ENCODE assay signal across 7 cellular contexts in the genomic region with DNA sequence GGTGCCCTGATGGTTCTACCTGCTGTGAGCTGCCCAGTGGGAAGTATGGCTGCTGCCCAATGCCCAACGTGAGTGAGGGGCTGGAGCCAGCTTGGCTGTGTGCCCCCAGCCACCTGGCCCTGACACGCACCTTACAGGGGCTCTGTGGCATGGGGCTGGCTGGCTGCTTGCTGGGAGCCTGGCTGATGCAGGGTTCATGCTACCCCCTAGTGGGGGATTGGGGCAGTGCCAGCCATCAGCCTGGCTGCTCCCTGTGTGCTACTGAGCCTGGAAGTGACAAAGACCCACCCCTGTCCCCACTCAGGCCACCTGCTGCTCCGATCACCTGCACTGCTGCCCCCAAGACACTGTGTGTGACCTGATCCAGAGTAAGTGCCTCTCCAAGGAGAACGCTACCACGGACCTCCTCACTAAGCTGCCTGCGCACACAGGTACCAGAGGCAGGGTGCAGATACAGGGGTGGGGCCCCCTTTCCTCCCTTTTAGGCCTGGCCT. TPM values are rescaled to one million over a fixed set of nuclear protein-coding genes. Genes with fewer than 3 reads are reported as not detected.
DNase-seq lines count a peak whose midpoint lies in the region; ATAC-seq and TF ChIP-seq lines count a peak whose summit lies in the region.

No MANE protein-coding gene starts in this region.

- H3K27ac ChIP-seq in MM.1S (ENCODE audit: low read length) (no peak overlapping the region), breast epithelium (no peak overlapping the region)

- no peak overlapping the region for H3K9ac ChIP-seq in MM.1S (ENCODE audit: low read length)

- no peak for TF ChIP-seq POLR2A in breast epithelium (IDR thresholded peaks at IDR 0.05)

- H3K9me3 Mint-ChIP-seq in WTC11: no peaks in the 10 kb centered on the region

- H3K36me3 Mint-ChIP-seq in WTC11: no peaks in the 10 kb centered on the region

- no peaks in the 10 kb centered on the region for H3K79me2 ChIP-seq in MM.1S (ENCODE audit: low read length)

- H2AFZ ChIP-seq in MM.1S (ENCODE audit: low read length): no peak overlapping the region

- ATAC-seq in WTC11 (peak; percentile 68), HG03354 (IDR thresholded peaks at IDR 0.05; ENCODE audit: poor library complexity, severe bottlenecking, unreplicated experiment) (no peak)

- H3K36me3 ChIP-seq in MM.1S (replicated peaks; ENCODE audit: insufficient read depth, low read length) (no peaks in the 10 kb centered on the region), breast epithelium (peaks cover 8% of the 10 kb centered on the region)

- H3K4me3 Mint-ChIP-seq in WTC11: no peak overlapping the region

- DNase-seq in GM03348 (ENCODE audit: low spot score): peak; percentile 82
- DNase-seq in MM.1S: peak; percentile 64
- peak; percentile 82 for DNase-seq in WTC11 (ENCODE audit: low spot score)
- no peak for DNase-seq in breast epithelium (ENCODE audit: low spot score in 2 of 2)
- DNase-seq in kidney glomerular epithelial cell (lab: John Stamatoyannopoulos, UW): peak; percentile 3
- DNase-seq in stimulated activated CD4-positive, alpha-beta T cell treated with anti-CD3 and anti-CD28 coated beads, Interleukin-4, amount 100 ng/mL, for 4 hours: peak; percentile 67 to 75

- POLR2A ChIA-PET in WTC11 (lab: Charles Lee): no interaction called here

- no peak overlapping the region for H3K4me2 ChIP-seq in MM.1S (ENCODE audit: low read depth, low read length)

- H3K4me1 Mint-ChIP-seq in WTC11: peaks cover 14% of the 10 kb centered on the region

- H3K9me3 ChIP-seq in MM.1S (replicated peaks; ENCODE audit: insufficient read depth, low read length) (no peaks in the 10 kb centered on the region), breast epithelium (no peaks in the 10 kb centered on the region)

- no peaks in the 10 kb centered on the region; the same call in 1 of the 2 replicates for H3F3A ChIP-seq in MM.1S (ENCODE audit: insufficient read depth, low read length)

- TF ChIP-seq CTCF in MM.1S (IDR thresholded peaks at IDR 0.05; ENCODE audit: low read length) (peak; percentile 88), WTC11 (IDR thresholded peaks at IDR 0.05) (peak; percentile 69), breast epithelium (IDR thresholded peaks at IDR 0.05) (peak in 2 of 3 donors; percentile 56 to 70)

- H3K27me3 ChIP-seq in MM.1S (replicated peaks; ENCODE audit: insufficient read depth, low read length): no peaks in the 10 kb centered on the region
- no peaks in the 10 kb centered on the region for H3K27me3 ChIP-seq in breast epithelium

- H3K4me3 ChIP-seq in MM.1S (ENCODE audit: low read length) (no peak overlapping the region), breast epithelium (no peak overlapping the region)

- no peaks in the 10 kb centered on the region for H3K9me2 ChIP-seq in MM.1S (replicated peaks; ENCODE audit: insufficient read depth, low read length)

- intact Hi-C loops in breast epithelium (cut with DNase I; ENCODE audit: low total_unique reads): loop anchor here (5.0 kb wide), 1 partner anchor 502 kb away; no protein-coding TSS in a partner anchor

- CTCF ChIA-PET in WTC11 (lab: Charles Lee): interaction anchor here (0.8 to 7.8 kb wide), 18 partner anchors 12 to 227 kb away, joined by 3 to 102 read pairs (median 4); partner anchors contain the start of genes ASB16, ATXN7L3, FAM171A2 and HDAC5

- no peaks in the 10 kb centered on the region for H4K20me1 ChIP-seq in MM.1S (ENCODE audit: insufficient read depth, low read length)

- no peak overlapping the region for H3K27ac Mint-ChIP-seq in WTC11

- H3K4me1 ChIP-seq in MM.1S (ENCODE audit: low read length) (peaks cover 18% of the 10 kb centered on the region), breast epithelium (no peaks in the 10 kb centered on the region)

- peaks cover 3% of the 10 kb centered on the region; the same call in 1 of the 2 replicates for H3K27me3 Mint-ChIP-seq in WTC11 (ENCODE audit: low read depth)

TF ChIP-seq in WTC11, 78 proteins besides CTCF, POLR2A, EP300 and RAD21 (continues in another document):
- TF ChIP-seq NFYB (CRISPR knock-in tag; conservative IDR thresholded peaks at IDR 0.05; ENCODE audit: low read depth) (no peak), NR2C2 (CRISPR knock-in tag; IDR thresholded peaks at IDR 0.05) (no peak), TCF7 (CRISPR knock-in tag; IDR thresholded peaks at IDR 0.05; ENCODE audit: low read depth) (no peak), ETV6 (CRISPR knock-in tag; IDR thresholded peaks at IDR 0.05) (no peak), ZNF416 (CRISPR knock-in tag; IDR thresholded peaks at IDR 0.05) (no peak), ZNF121 (CRISPR knock-in tag; IDR thresholded peaks at IDR 0.05) (no peak), ZNF532 (CRISPR knock-in tag; IDR thresholded peaks at IDR 0.05; ENCODE audit: borderline replicate concordance) (no peak)
- TF ChIP-seq, protein P1, sequence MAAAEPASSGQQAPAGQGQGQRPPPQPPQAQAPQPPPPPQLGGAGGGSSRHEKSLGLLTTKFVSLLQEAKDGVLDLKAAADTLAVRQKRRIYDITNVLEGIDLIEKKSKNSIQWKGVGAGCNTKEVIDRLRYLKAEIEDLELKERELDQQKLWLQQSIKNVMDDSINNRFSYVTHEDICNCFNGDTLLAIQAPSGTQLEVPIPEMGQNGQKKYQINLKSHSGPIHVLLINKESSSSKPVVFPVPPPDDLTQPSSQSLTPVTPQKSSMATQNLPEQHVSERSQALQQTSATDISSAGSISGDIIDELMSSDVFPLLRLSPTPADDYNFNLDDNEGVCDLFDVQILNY (CRISPR knock-in tag; IDR thresholded peaks at IDR 0.05): no peak
- TF ChIP-seq, protein P2, sequence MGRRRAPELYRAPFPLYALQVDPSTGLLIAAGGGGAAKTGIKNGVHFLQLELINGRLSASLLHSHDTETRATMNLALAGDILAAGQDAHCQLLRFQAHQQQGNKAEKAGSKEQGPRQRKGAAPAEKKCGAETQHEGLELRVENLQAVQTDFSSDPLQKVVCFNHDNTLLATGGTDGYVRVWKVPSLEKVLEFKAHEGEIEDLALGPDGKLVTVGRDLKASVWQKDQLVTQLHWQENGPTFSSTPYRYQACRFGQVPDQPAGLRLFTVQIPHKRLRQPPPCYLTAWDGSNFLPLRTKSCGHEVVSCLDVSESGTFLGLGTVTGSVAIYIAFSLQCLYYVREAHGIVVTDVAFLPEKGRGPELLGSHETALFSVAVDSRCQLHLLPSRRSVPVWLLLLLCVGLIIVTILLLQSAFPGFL (CRISPR knock-in tag; IDR thresholded peaks at IDR 0.05; ENCODE audit: borderline replicate concordance): no peak

RNA-seq across cellular contexts. Expression of gene GRN, which starts 5.7 kb away (rescaled TPM):
- 177 to 185 TPM (median 185 TPM) in 3 replicates for total RNA-seq in WTC11 (2021)
- 100 to 1,000 TPM; 166 to 372 (median 252) TPM for total RNA-seq in breast epithelium

RNA-seq across cellular contexts. Expression of gene FAM171A2, which starts 12.9 kb away (rescaled TPM):
- total RNA-seq in WTC11 (2021) (28.2 to 29.9 TPM (median 28.5 TPM) in 3 replicates), breast epithelium (1 to 10 TPM in 2 of 3 donors, under 1 TPM in 1; 0.88 to 2.9 (median 2.7) TPM)

RNA-seq across cellular contexts. Expression of gene SLC25A39, which starts 26.2 kb away (rescaled TPM):
- total RNA-seq in WTC11 (2021): 254 to 271 TPM (median 268 TPM) in 3 replicates
- 10 to 100 TPM; 53.1 to 88.2 (median 64.2) TPM for total RNA-seq in breast epithelium

RNA-seq across cellular contexts. Expression of gene ITGA2B, which starts 38.7 kb away (rescaled TPM):
- total RNA-seq in WTC11 (2021): 21.5 to 30.3 TPM (median 28.5 TPM) in 3 replicates
- 1 to 10 TPM in 2 of 3 donors, under 1 TPM in 1; 0.66 to 1.2 (median 1.1) TPM for total RNA-seq in breast epithelium

RNA-seq across cellular contexts. Expression of gene RUNDC3A, which starts 42.4 kb away (rescaled TPM):
- total RNA-seq in WTC11 (2021) (5.1 to 6.5 TPM (median 5.2 TPM) in 3 replicates), breast epithelium (1 to 10 TPM in 1 of 3 donors, under 1 TPM in 1, not detected in 1; 0.48 to 1.6 TPM)

Comparison
In these comparisons a context has a peak if more than half of its experiments do, and no peak if none do; other contexts are left out.
1. DNase-seq: peak in GM03348 (single experiment), MM.1S (single experiment), WTC11 (single experiment), kidney glomerular epithelial cell (single experiment) and stimulated activated CD4-positive, alpha-beta T cell treated with anti-CD3 and anti-CD28 coated beads, Interleukin-4, amount 100 ng/mL, for 4 hours (2 of 2); none in breast epithelium (0 of 2).
2. Peak in every context shown above with its lines, with median percentiles within 50 percentile points of each other: CTCF ChIP-seq.